Comparison of ENCODE assay signal across 6 cellular contexts in the genomic region with DNA sequence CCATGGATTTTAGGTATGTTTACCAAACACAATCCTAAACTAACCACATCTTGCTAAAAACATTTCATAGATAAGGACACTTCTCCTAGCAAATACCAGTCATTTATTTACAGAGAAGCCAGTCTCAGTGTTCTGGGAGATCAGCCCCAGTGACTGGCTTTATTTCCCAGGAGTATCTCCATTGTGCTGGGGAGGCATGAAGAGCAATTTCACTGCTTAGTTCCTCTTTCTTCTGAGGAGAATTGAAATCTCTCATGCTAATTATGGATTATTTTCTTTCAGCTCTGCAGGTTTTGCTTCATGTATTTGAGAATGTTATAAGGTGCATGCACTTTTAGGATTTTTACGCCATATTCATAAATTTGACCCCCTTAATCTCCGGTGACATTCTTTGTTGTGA.
A peak's percentile ranks its signal among the peaks of the same experiment; 100 is the strongest.
DNase-seq lines count a peak whose midpoint lies in the region; ATAC-seq, FAIRE-seq and TF ChIP-seq lines count a peak whose summit lies in the region.
"Not testable (repeated sequence)": the region's sequence is repeated elsewhere in the genome, so short reads cannot be mapped to it uniquely, and the experiment has no call there.

No MANE protein-coding gene starts in this region.

- WGBS in GM12878 (ENCODE audit: insufficient coverage, insufficient replicate concordance, low lambda C conversion rate, missing lambda C conversion rate), result no CpG with 5 or more reads among the region's 2 CpGs

- SMC1A ChIA-PET in GM12878 (lab: Charles Lee; ENCODE audit: uncharacterized antibody, unreplicated experiment), result not testable (repeated sequence)

- CTCF ChIA-PET in GM12878 (lab: Yijun Ruan, JAX), result not testable (repeated sequence)

- not testable (repeated sequence) for H3K4me2 ChIP-seq in GM12878 (ENCODE audit: control insufficient read depth, insufficient read depth)

- H3K4me3 Mint-ChIP-seq in stimulated activated naive B cell treated with anti-CD40 and anti-IgM and Interleukin-4, amounts not matched to agents 10 μg/mL and 1 μg/mL and 100 μg/mL, for 72 hours, result not testable (repeated sequence)

- DNase-seq in GM12878 (ENCODE audit: low read depth, low spot score); stimulated activated naive B cell treated with anti-CD40 and anti-IgM and Interleukin-4, amounts not matched to agents 10 μg/mL and 1 μg/mL and 100 μg/mL, for 72 hours: not testable (repeated sequence)

- not testable (repeated sequence) for H3K79me2 ChIP-seq in GM12878 (ENCODE audit: control insufficient read depth, insufficient read depth, low read length)

- intact Hi-C loops in GM12878 (cut with micrococcal nuclease; ENCODE audit: unreplicated experiment), result not testable (repeated sequence)

- not testable (repeated sequence) for BruUV-seq in GM12878 (replicated peaks; lab: Mats Ljungman, UMichigan)

- not testable (repeated sequence) for H3K4me1 ChIP-seq in GM12878 (ENCODE audit: control insufficient read depth, insufficient read depth, low read length)

- in situ Hi-C loops in GM12878 (cut with MboI), result not testable (repeated sequence)

- not testable (repeated sequence) for H3K27me3 Mint-ChIP-seq in stimulated activated naive B cell treated with anti-CD40 and anti-IgM and Interleukin-4, amounts not matched to agents 10 μg/mL and 1 μg/mL and 100 μg/mL, for 72 hours

- H3K36me3 ChIP-seq in GM12878 (ENCODE audit: control insufficient read depth in 2 of 2, insufficient read depth in 2 of 2, low read length in 1 of 2), result not testable (repeated sequence)

- not testable (repeated sequence) for TF ChIP-seq RAD21 in GM12878 (IDR thresholded peaks at IDR 0.05; ENCODE audit: insufficient read depth, low read depth, low read length)

- not testable (repeated sequence) for TF ChIP-seq POLR2A in GM12878 (IDR thresholded peaks at IDR 0.05; ENCODE audit: low read depth, low read length)

- RAD21 ChIA-PET in GM12878 (lab: Charles Lee; ENCODE audit: unreplicated experiment), result not testable (repeated sequence)

- not testable (repeated sequence) for H3K9me3 Mint-ChIP-seq in stimulated activated naive B cell treated with anti-CD40 and anti-IgM and Interleukin-4, amounts not matched to agents 10 μg/mL and 1 μg/mL and 100 μg/mL, for 72 hours

- not testable (repeated sequence) for H3K27me3 ChIP-seq in GM12878 (replicated peaks in 1 of 2; ENCODE audit: control insufficient read depth in 2 of 2, insufficient read depth in 2 of 2, low read length in 1 of 2)

- not testable (repeated sequence) for H3K9me3 ChIP-seq in GM12878 (replicated peaks; ENCODE audit: control insufficient read depth, insufficient read depth, low read length)

- H3K9ac ChIP-seq in GM12878 (ENCODE audit: control insufficient read depth, insufficient read depth, low read length), result not testable (repeated sequence)

- not testable (repeated sequence) for H3K27ac Mint-ChIP-seq in stimulated activated naive B cell treated with anti-CD40 and anti-IgM and Interleukin-4, amounts not matched to agents 10 μg/mL and 1 μg/mL and 100 μg/mL, for 72 hours

- not testable (repeated sequence) for H3K36me3 Mint-ChIP-seq in stimulated activated naive B cell treated with anti-CD40 and anti-IgM and Interleukin-4, amounts not matched to agents 10 μg/mL and 1 μg/mL and 100 μg/mL, for 72 hours

- POLR2A ChIA-PET in GM12878 (lab: Charles Lee), result not testable (repeated sequence)

- H3K27ac ChIP-seq in GM12878 (ENCODE audit: control insufficient read depth, insufficient read depth), result not testable (repeated sequence)

- H2AFZ ChIP-seq in GM12878 (ENCODE audit: control insufficient read depth, low read depth, low read length), result not testable (repeated sequence)

- H3K4me1 Mint-ChIP-seq in stimulated activated naive B cell treated with anti-CD40 and anti-IgM and Interleukin-4, amounts not matched to agents 10 μg/mL and 1 μg/mL and 100 μg/mL, for 72 hours, result not testable (repeated sequence)

- not testable (repeated sequence) for H4K20me1 ChIP-seq in GM12878 (ENCODE audit: control insufficient read depth, insufficient read depth)

- not testable (repeated sequence) for TF ChIP-seq EP300 in GM12878 (IDR thresholded peaks at IDR 0.05; ENCODE audit: borderline replicate concordance in 1 of 2, control insufficient read depth in 1 of 2, low read depth in 2 of 2, low read length in 2 of 2)

- not testable (repeated sequence) for H3K4me3 ChIP-seq in GM12878

- ATAC-seq in GM18511 (IDR thresholded peaks at IDR 0.05; ENCODE audit: unreplicated experiment) (peak; percentile 74), GM19395 (IDR thresholded peaks at IDR 0.05; ENCODE audit: unreplicated experiment) (peak; percentile 72), HG02642 (IDR thresholded peaks at IDR 0.05; ENCODE audit: poor library complexity, unreplicated experiment) (peak; percentile 30), HG03378 (IDR thresholded peaks at IDR 0.05; ENCODE audit: unreplicated experiment) (peak; percentile 44), GM12878 (peak; percentile 62)
- peak; percentile 68 to 72 for ATAC-seq in stimulated activated naive B cell treated with anti-CD40 and anti-IgM and Interleukin-4, amounts not matched to agents 10 μg/mL and 1 μg/mL and 100 μg/mL, for 72 hours (replicated peaks)

- not testable (repeated sequence) for FAIRE-seq in GM12878 (lab: Jason Lieb, UNC)

- TF ChIP-seq CTCF in GM12878 (IDR thresholded peaks at IDR 0.05 in 2 of 3, conservative IDR thresholded peaks at IDR 0.05 in 1 of 3; ENCODE audit: control insufficient read depth in 2 of 3, extremely low read depth in 1 of 3, insufficient read depth in 1 of 3, low read depth in 3 of 3, low read length in 3 of 3), result not testable (repeated sequence)
